1 cellular context compared by ENCODE assay signal in the genomic region with DNA sequence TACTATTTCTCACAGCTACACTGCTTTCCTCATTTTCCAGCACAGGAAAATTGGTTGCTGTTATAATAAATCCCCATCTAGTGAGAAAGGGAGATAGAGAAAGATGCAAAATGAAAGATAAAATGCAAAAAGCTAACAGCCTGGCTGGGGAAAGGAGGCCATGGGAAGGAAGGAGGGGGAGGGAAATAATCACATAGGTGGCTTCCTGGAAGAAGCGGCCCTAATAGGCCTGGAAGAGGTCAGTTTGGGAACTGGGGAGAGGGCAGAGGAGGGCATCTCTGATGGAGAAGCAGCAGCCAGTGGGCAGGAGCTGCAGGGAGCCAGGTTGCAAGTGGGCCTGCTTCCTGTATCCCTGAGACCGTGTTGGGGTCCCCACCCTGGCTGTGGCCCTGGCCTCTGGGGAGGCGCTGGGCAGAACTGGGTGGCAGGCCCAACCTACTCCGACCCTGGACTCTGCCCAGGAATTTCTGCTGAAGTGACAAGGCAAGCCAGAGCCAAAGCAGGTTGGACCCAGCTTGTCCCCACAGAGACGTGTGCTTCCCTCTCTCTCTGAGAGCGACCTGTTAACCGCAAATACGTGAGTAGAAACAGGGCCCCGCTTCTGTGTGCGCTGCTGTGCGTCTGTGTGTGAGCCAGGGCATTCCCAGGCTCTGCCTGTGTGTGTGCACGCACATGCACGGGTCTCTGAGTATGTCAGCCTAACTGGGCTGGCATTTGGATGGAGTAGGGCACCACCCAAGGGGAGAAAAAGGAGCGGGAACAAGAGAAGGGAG.
TF ChIP-seq lines count a peak whose summit lies in the region.

No MANE protein-coding gene starts in this region.

TF ChIP-seq in HepG2, 621 proteins besides CTCF, POLR2A, EP300 and RAD21 (continued from another document and continues in another):
- no peak for TF ChIP-seq HOXA9 (CRISPR knock-in tag; IDR thresholded peaks at IDR 0.05; ENCODE audit: borderline replicate concordance)
- TF ChIP-seq CREM (IDR thresholded peaks at IDR 0.05), result no peak
- TF ChIP-seq CREM (CRISPR knock-in tag; IDR thresholded peaks at IDR 0.05), result no peak
- TF ChIP-seq SIN3A (IDR thresholded peaks at IDR 0.05; ENCODE audit: borderline replicate concordance, low read depth, low read length), result no peak
- no peak for TF ChIP-seq AGO2 (optimal IDR thresholded peaks at IDR 0.05; ENCODE audit: low read depth, low read length)
- peak; percentile 94 for TF ChIP-seq ZNF7 (CRISPR knock-in tag; IDR thresholded peaks at IDR 0.05)
- no peak for TF ChIP-seq ARID2 (CRISPR knock-in tag; IDR thresholded peaks at IDR 0.05; ENCODE audit: borderline replicate concordance)
- TF ChIP-seq ZBTB8A (CRISPR knock-in tag; IDR thresholded peaks at IDR 0.05; ENCODE audit: borderline replicate concordance, low read depth), result no peak
- TF ChIP-seq ZNF136 (CRISPR knock-in tag; IDR thresholded peaks at IDR 0.05; ENCODE audit: low read depth), result 0 out of 2 replicates have a peak, but pooled peaks have one; percentile 80
- TF ChIP-seq ZNF724P (CRISPR knock-in tag; IDR thresholded peaks at IDR 0.05; ENCODE audit: borderline replicate concordance), result no peak
- TF ChIP-seq HDAC6 (IDR thresholded peaks at IDR 0.05; ENCODE audit: low read depth, low read length), result no peak
- no peak for TF ChIP-seq FLYWCH1 (CRISPR knock-in tag; IDR thresholded peaks at IDR 0.05)
- no peak for TF ChIP-seq NPAS2 (CRISPR knock-in tag; IDR thresholded peaks at IDR 0.05; ENCODE audit: borderline replicate concordance)
- TF ChIP-seq ZFP36L1 (CRISPR knock-in tag; IDR thresholded peaks at IDR 0.05), result no peak
- TF ChIP-seq PHF8 (CRISPR knock-in tag; IDR thresholded peaks at IDR 0.05), result peak; percentile 27; the same call in 1 of the 2 replicates
- TF ChIP-seq ZNF335 (CRISPR knock-in tag; IDR thresholded peaks at IDR 0.05), result no peak
- TF ChIP-seq, protein P1, sequence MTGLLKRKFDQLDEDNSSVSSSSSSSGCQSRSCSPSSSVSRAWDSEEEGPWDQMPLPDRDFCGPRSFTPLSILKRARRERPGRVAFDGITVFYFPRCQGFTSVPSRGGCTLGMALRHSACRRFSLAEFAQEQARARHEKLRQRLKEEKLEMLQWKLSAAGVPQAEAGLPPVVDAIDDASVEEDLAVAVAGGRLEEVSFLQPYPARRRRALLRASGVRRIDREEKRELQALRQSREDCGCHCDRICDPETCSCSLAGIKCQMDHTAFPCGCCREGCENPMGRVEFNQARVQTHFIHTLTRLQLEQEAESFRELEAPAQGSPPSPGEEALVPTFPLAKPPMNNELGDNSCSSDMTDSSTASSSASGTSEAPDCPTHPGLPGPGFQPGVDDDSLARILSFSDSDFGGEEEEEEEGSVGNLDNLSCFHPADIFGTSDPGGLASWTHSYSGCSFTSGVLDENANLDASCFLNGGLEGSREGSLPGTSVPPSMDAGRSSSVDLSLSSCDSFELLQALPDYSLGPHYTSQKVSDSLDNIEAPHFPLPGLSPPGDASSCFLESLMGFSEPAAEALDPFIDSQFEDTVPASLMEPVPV (CRISPR knock-in tag; IDR thresholded peaks at IDR 0.05), result peak; percentile 59; the same call in 1 of the 2 replicates
- TF ChIP-seq FOXP1 (IDR thresholded peaks at IDR 0.05), result no peak
- no peak for TF ChIP-seq FOXP1 (CRISPR knock-in tag; IDR thresholded peaks at IDR 0.05)
- TF ChIP-seq ZFP41 (CRISPR knock-in tag; IDR thresholded peaks at IDR 0.05; ENCODE audit: borderline replicate concordance), result 0 out of 2 replicates have a peak, but pooled peaks have one; percentile 37
- TF ChIP-seq YEATS4 (CRISPR knock-in tag; IDR thresholded peaks at IDR 0.05; ENCODE audit: borderline replicate concordance), result no peak
- TF ChIP-seq, protein P2, sequence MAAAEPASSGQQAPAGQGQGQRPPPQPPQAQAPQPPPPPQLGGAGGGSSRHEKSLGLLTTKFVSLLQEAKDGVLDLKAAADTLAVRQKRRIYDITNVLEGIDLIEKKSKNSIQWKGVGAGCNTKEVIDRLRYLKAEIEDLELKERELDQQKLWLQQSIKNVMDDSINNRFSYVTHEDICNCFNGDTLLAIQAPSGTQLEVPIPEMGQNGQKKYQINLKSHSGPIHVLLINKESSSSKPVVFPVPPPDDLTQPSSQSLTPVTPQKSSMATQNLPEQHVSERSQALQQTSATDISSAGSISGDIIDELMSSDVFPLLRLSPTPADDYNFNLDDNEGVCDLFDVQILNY (CRISPR knock-in tag; conservative IDR thresholded peaks at IDR 0.05), result no peak
- no peak for TF ChIP-seq GABPA (IDR thresholded peaks at IDR 0.05; ENCODE audit: low read depth, low read length)
- TF ChIP-seq GABPA (CRISPR knock-in tag; IDR thresholded peaks at IDR 0.05; ENCODE audit: low read depth), result no peak
- TF ChIP-seq ZNF432 (CRISPR knock-in tag; IDR thresholded peaks at IDR 0.05; ENCODE audit: borderline replicate concordance), result no peak
- TF ChIP-seq NR2F6 (IDR thresholded peaks at IDR 0.05), result peak; percentile 28; the same call in 1 of the 2 replicates
- TF ChIP-seq NR2F6 (CRISPR knock-in tag; IDR thresholded peaks at IDR 0.05), result peak; percentile 47
- no peak for TF ChIP-seq GLI4 (CRISPR knock-in tag; IDR thresholded peaks at IDR 0.05; ENCODE audit: borderline replicate concordance)
- TF ChIP-seq ZFAT (CRISPR knock-in tag; conservative IDR thresholded peaks at IDR 0.05), result no peak
- no peak for TF ChIP-seq NBN (conservative IDR thresholded peaks at IDR 0.05)
- TF ChIP-seq, protein P3, sequence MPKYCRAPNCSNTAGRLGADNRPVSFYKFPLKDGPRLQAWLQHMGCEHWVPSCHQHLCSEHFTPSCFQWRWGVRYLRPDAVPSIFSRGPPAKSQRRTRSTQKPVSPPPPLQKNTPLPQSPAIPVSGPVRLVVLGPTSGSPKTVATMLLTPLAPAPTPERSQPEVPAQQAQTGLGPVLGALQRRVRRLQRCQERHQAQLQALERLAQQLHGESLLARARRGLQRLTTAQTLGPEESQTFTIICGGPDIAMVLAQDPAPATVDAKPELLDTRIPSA (CRISPR knock-in tag; IDR thresholded peaks at IDR 0.05; ENCODE audit: borderline replicate concordance), result no peak
- TF ChIP-seq ATF7 (IDR thresholded peaks at IDR 0.05), result no peak
- TF ChIP-seq ATF7 (CRISPR knock-in tag; IDR thresholded peaks at IDR 0.05), result peak; percentile 54; the same call in 1 of the 2 replicates
- TF ChIP-seq, protein P4, sequence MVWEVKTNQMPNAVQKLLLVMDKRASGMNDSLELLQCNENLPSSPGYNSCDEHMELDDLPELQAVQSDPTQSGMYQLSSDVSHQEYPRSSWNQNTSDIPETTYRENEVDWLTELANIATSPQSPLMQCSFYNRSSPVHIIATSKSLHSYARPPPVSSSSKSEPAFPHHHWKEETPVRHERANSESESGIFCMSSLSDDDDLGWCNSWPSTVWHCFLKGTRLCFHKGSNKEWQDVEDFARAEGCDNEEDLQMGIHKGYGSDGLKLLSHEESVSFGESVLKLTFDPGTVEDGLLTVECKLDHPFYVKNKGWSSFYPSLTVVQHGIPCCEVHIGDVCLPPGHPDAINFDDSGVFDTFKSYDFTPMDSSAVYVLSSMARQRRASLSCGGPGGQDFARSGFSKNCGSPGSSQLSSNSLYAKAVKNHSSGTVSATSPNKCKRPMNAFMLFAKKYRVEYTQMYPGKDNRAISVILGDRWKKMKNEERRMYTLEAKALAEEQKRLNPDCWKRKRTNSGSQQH (CRISPR knock-in tag; IDR thresholded peaks at IDR 0.05; ENCODE audit: low read depth), result no peak
- no peak for TF ChIP-seq LCORL (IDR thresholded peaks at IDR 0.05)
- TF ChIP-seq LCORL (CRISPR knock-in tag; IDR thresholded peaks at IDR 0.05), result peak; percentile 63
- TF ChIP-seq PAX8 (CRISPR knock-in tag; IDR thresholded peaks at IDR 0.05; ENCODE audit: borderline replicate concordance), result no peak
- TF ChIP-seq ZNF782 (CRISPR knock-in tag; IDR thresholded peaks at IDR 0.05; ENCODE audit: borderline replicate concordance), result no peak; the same call in 1 of the 2 replicates
- no peak for TF ChIP-seq JARID2 (CRISPR knock-in tag; IDR thresholded peaks at IDR 0.05; ENCODE audit: insufficient replicate concordance)
- TF ChIP-seq NRL (CRISPR knock-in tag; IDR thresholded peaks at IDR 0.05; ENCODE audit: borderline replicate concordance), result peak; percentile 86
- no peak for TF ChIP-seq SCMH1 (CRISPR knock-in tag; IDR thresholded peaks at IDR 0.05; ENCODE audit: borderline replicate concordance)
- no peak for TF ChIP-seq REXO4 (CRISPR knock-in tag; IDR thresholded peaks at IDR 0.05; ENCODE audit: borderline replicate concordance)
- TF ChIP-seq, protein P5, sequence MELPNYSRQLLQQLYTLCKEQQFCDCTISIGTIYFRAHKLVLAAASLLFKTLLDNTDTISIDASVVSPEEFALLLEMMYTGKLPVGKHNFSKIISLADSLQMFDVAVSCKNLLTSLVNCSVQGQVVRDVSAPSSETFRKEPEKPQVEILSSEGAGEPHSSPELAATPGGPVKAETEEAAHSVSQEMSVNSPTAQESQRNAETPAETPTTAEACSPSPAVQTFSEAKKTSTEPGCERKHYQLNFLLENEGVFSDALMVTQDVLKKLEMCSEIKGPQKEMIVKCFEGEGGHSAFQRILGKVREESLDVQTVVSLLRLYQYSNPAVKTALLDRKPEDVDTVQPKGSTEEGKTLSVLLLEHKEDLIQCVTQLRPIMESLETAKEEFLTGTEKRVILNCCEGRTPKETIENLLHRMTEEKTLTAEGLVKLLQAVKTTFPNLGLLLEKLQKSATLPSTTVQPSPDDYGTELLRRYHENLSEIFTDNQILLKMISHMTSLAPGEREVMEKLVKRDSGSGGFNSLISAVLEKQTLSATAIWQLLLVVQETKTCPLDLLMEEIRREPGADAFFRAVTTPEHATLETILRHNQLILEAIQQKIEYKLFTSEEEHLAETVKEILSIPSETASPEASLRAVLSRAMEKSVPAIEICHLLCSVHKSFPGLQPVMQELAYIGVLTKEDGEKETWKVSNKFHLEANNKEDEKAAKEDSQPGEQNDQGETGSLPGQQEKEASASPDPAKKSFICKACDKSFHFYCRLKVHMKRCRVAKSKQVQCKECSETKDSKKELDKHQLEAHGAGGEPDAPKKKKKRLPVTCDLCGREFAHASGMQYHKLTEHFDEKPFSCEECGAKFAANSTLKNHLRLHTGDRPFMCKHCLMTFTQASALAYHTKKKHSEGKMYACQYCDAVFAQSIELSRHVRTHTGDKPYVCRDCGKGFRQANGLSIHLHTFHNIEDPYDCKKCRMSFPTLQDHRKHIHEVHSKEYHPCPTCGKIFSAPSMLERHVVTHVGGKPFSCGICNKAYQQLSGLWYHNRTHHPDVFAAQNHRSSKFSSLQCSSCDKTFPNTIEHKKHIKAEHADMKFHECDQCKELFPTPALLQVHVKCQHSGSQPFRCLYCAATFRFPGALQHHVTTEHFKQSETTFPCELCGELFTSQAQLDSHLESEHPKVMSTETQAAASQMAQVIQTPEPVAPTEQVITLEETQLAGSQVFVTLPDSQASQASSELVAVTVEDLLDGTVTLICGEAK (IDR thresholded peaks at IDR 0.05), result no peak
- TF ChIP-seq, protein P5 (CRISPR knock-in tag; IDR thresholded peaks at IDR 0.05), result peak; percentile 57; the same call in 1 of the 2 replicates
- TF ChIP-seq KDM5B (CRISPR knock-in tag; IDR thresholded peaks at IDR 0.05; ENCODE audit: borderline replicate concordance), result peak; percentile 78; the same call in 1 of the 2 replicates
- peak; percentile 31; the same call in 1 of the 2 replicates for TF ChIP-seq ZMYM4 (CRISPR knock-in tag; IDR thresholded peaks at IDR 0.05)
- TF ChIP-seq ZSCAN22 (CRISPR knock-in tag; IDR thresholded peaks at IDR 0.05), result no peak
- no peak for TF ChIP-seq SMARCC2 (IDR thresholded peaks at IDR 0.05)
- TF ChIP-seq, protein P6, sequence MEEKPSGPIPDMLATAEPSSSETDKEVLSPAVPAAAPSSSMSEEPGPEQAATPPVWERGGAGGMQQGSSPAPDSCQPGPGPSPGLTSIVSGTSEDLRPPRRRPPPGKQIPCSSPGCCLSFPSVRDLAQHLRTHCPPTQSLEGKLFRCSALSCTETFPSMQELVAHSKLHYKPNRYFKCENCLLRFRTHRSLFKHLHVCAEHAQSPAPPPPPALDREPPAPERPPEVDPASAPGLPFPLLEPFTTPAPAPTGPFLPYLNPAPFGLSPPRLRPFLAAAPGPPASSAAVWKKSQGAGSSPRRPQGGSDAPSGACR (CRISPR knock-in tag; IDR thresholded peaks at IDR 0.05), result 0 out of 2 replicates have a peak, but pooled peaks have one; percentile 30
- TF ChIP-seq NR2F1 (CRISPR knock-in tag; IDR thresholded peaks at IDR 0.05), result no peak
- TF ChIP-seq PPARG (CRISPR knock-in tag; conservative IDR thresholded peaks at IDR 0.05), result no peak
- TF ChIP-seq, protein P7, sequence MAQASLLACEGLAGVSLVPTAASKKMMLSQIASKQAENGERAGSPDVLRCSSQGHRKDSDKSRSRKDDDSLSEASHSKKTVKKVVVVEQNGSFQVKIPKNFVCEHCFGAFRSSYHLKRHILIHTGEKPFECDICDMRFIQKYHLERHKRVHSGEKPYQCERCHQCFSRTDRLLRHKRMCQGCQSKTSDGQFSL (CRISPR knock-in tag; IDR thresholded peaks at IDR 0.05), result no peak
- TF ChIP-seq, protein P8, sequence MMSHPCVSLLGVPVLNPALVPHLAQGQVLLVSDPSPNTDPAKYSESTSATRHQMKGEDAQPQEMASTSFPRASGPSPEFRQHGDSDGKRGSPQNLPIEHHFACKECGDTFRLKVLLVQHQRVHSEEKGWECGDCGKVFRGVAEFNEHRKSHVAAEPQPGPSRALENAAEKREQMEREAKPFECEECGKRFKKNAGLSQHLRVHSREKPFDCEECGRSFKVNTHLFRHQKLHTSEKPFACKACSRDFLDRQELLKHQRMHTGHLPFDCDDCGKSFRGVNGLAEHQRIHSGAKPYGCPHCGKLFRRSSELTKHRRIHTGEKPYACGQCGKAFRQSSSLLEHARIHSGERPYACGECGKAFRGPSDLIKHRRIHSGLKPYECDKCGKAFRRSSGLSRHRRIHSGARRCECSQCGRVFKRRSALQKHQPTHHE (CRISPR knock-in tag; IDR thresholded peaks at IDR 0.05; ENCODE audit: borderline replicate concordance), result no peak
